Comparison of ENCODE assay signal across 8 cellular contexts in the genomic region with DNA sequence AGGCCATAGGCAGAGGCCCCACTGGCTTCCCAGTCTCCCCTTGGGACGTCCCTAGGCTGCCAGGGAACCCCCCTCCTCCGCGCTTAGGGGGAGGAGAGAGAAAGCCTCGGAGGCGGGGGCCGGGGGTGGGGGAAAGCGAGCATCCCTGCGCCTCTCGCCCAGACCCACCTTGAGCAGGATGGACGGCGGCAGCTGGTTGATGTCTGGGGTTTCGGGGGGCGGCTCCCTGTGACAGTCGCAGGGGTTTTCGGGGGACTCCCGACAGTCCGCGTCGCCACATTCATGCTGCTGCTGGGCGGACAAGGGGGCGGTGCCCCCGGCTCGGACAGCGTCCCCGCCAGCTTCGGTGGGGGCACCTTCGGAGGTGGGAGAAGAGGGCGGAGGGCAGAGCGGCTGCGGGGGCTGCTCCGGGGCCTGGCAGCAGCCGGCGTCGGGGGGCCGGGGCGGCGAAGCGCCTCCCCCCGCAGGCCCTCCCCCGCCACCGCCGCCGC. TPM values are rescaled to one million over a fixed set of nuclear protein-coding genes. Genes with fewer than 3 reads are reported as not detected.
DNase-seq lines count a peak whose midpoint lies in the region; ATAC-seq, FAIRE-seq and TF ChIP-seq lines count a peak whose summit lies in the region.

No MANE protein-coding gene starts in this region.

- no TSS peak for BruUV-seq in A673 (replicated peaks; lab: Mats Ljungman, UMichigan)

- H3K36me3 ChIP-seq in A673 (ENCODE audit: insufficient read depth, low read length, poor library complexity, severe bottlenecking), result no peaks in the 10 kb centered on the region
- H3K36me3 ChIP-seq in OCI-LY3 (replicated peaks; ENCODE audit: low read depth, low read length), result peaks cover 2% of the 10 kb centered on the region
- H3K36me3 ChIP-seq in ovary, result no peaks in the 10 kb centered on the region

- H3K79me2 ChIP-seq in OCI-LY3 (ENCODE audit: low read length), result peaks cover 27% of the 10 kb centered on the region

- no peak for TF ChIP-seq EP300 in ovary (IDR thresholded peaks at IDR 0.05)

- peak; percentile 31 for ATAC-seq in HG02943 (IDR thresholded peaks at IDR 0.05; ENCODE audit: low read depth, unreplicated experiment)

- CTCF ChIA-PET in A673 (lab: Charles Lee), result no interaction called here

- H2AFZ ChIP-seq in OCI-LY3 (ENCODE audit: low read depth, low read length), result peak overlapping the region; percentile 14; the same call in 1 of the 2 replicates

- peak overlapping the region; percentile 90 for H3K4me3 ChIP-seq in A673 (ENCODE audit: low read depth, low read length, poor library complexity, severe bottlenecking)
- H3K4me3 ChIP-seq in OCI-LY3 (ENCODE audit: low read length), result peak overlapping the region; percentile 93
- peak overlapping the region; percentile 100 for H3K4me3 ChIP-seq in ovary

- TF ChIP-seq POLR2A in ovary (IDR thresholded peaks at IDR 0.05), result no peak

- H3K9ac ChIP-seq in OCI-LY3 (ENCODE audit: low read length), result peak overlapping the region; percentile 90

- H3K4me1 ChIP-seq in A673 (ENCODE audit: insufficient read depth, low read length, poor library complexity, severe bottlenecking) (peaks cover 8% of the 10 kb centered on the region), OCI-LY3 (ENCODE audit: low read length) (peaks cover 41% of the 10 kb centered on the region), ovary (ENCODE audit: insufficient read depth) (peaks cover 3% of the 10 kb centered on the region)

- no peaks in the 10 kb centered on the region for H4K20me1 ChIP-seq in OCI-LY3 (ENCODE audit: insufficient read depth, low read length)

- TF ChIP-seq CTCF in A673 (conservative IDR thresholded peaks at IDR 0.05; ENCODE audit: low read depth, low read length), result no peak
- TF ChIP-seq CTCF in OCI-LY3 (IDR thresholded peaks at IDR 0.05; ENCODE audit: low read depth, low read length), result no peak
- TF ChIP-seq CTCF in ovary (IDR thresholded peaks at IDR 0.05), result no peak

- WGBS in ovary, 3 donors, result 0 to 1% (median 0%) methylated on average over 14 to 43 of the region's 43 CpGs

- H3K27me3 ChIP-seq in A673 (replicated peaks; ENCODE audit: insufficient read depth, low read depth, low read length, poor library complexity) (no peaks in the 10 kb centered on the region), OCI-LY3 (ENCODE audit: low read depth, low read length) (no peaks in the 10 kb centered on the region), ovary (no peaks in the 10 kb centered on the region)

- H3K9me3 ChIP-seq in A673 (ENCODE audit: low read depth, low read length, poor library complexity, severe bottlenecking), result peaks cover 7% of the 10 kb centered on the region
- H3K9me3 ChIP-seq in OCI-LY3 (ENCODE audit: insufficient read depth, low read length), result no peaks in the 10 kb centered on the region
- no peaks in the 10 kb centered on the region for H3K9me3 ChIP-seq in ovary

- FAIRE-seq in GM18507 (lab: Jason Lieb, UNC), result peak; percentile 84

- H3K27ac ChIP-seq in A673 (ENCODE audit: low read depth, low read length, poor library complexity, severe bottlenecking), result peak overlapping the region; percentile 94
- peak overlapping the region; percentile 88 for H3K27ac ChIP-seq in OCI-LY3 (ENCODE audit: low read length)
- peak overlapping the region; percentile 82 to 99 for H3K27ac ChIP-seq in ovary

- DNase-seq in A673 (ENCODE audit: low spot score) (peak; percentile 60), GM18507 (ENCODE audit: extremely low spot score, insufficient read length, low read depth) (peak; percentile 26), germinal center (ENCODE audit: low spot score) (peak; percentile 50), ovary (peak; percentile 65 to 72 (median 67)), ureter (ENCODE audit: low spot score) (peak; percentile 53)
- peak; percentile 83 for DNase-seq in activated effector memory CD4-positive, alpha-beta T cell treated with anti-CD3 and anti-CD28 coated beads, Interleukin-2, amount 50 U/mL, for 16 hours

- H3K4me2 ChIP-seq in OCI-LY3 (ENCODE audit: low read length), result peak overlapping the region; percentile 95

- intact Hi-C loops in A673 (cut with micrococcal nuclease; ENCODE audit: unreplicated experiment) (no loop called here), ovary (cut with DNase I) (loop anchor here in 1 of 4 donors (5.0 kb wide), 1 partner anchor 367 kb away; the partner anchor contains the start of gene FER)

- POLR2A ChIA-PET in A673 (lab: Charles Lee; ENCODE audit: low non-redundant PET), result no interaction called here

RNA-seq across cellular contexts. Expression of gene FBXL17, which starts 1.3 kb away (rescaled TPM):
- 5.7 and 8.1 TPM in 2 replicates for total RNA-seq in A673 (2021)
- total RNA-seq in ovary, result 10 to 100 TPM in 6 of 7 donors, 1 to 10 TPM in 1; 8.3 to 20.4 (median 17.4) TPM
- polyA plus RNA-seq in ovary, result 10 to 100 TPM in 1 of 2 donors, 1 to 10 TPM in 1; 6.8 to 14.2 TPM
- 27.1 TPM for total RNA-seq in ureter

Comparison
In these comparisons a context has a peak if more than half of its experiments do, and no peak if none do; other contexts are left out.
1. Peak in every context shown above with its lines: DNase-seq, ATAC-seq, H3K4me3 ChIP-seq and H3K27ac ChIP-seq.
2. DNase-seq: peak in every context shown above with its lines; median percentile 83 in activated effector memory CD4-positive, alpha-beta T cell treated with anti-CD3 and anti-CD28 coated beads, Interleukin-2, amount 50 U/mL, for 16 hours; 67 in ovary; 60 in A673; 53 in ureter; 50 in germinal center; 26 in GM18507.